Comparison of ENCODE assay signal across 8 cellular contexts in the genomic region with DNA sequence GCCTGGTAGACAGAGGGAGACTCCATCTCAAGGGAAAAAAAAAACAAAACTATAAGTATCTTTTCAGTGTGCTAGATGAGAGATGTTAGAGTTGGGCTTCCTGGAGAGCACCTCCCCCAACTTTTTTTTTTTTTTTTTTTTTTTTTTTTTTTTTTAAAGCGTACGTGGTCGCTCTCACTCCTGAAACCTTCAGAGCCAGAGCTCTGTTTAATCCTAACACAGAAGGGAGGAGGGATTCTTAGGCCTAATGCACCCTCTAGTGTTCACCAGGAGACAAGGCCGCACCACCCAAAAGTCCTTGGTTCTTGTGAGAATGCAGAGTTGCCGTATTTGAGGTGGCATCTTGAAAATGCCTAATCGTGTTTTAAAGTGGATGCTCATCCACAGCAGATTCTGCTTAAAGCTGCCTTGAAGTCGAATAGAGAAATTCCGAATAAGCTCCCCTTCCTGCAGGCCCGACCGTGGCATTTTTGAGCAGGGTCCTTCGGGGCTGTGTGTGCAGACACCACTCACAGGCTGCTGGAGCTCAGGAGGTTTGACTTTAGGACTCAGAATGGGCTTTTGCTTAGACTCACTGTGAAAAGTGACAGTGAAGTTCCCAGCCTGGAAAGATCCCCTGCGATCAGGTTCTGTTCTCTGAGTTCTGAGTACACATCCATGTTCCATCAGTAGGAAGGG.
DNase-seq lines count a peak whose midpoint lies in the region; ATAC-seq, FAIRE-seq and TF ChIP-seq lines count a peak whose summit lies in the region.

No MANE protein-coding gene starts in this region.

- H3K9me1 ChIP-seq in endothelial cell of umbilical vein (replicated peaks; ENCODE audit: control insufficient read depth, extremely low read depth, insufficient read depth, low read length): no peaks in the 10 kb centered on the region

- ATAC-seq in HG02798 (IDR thresholded peaks at IDR 0.05; ENCODE audit: poor library complexity, unreplicated experiment) (peak; percentile 65), HG03469 (IDR thresholded peaks at IDR 0.05; ENCODE audit: unreplicated experiment) (no peak)

- CTCF ChIA-PET in endothelial cell of umbilical vein (lab: Charles Lee): interaction anchor here (0.5 to 5.6 kb wide), 64 partner anchors 8 to 1189 kb away, joined by 3 to 213 read pairs (median 4); partner anchors contain the start of gene AGAP1

- DNase-seq in ELR (ENCODE audit: low read depth): peak; percentile 90
- DNase-seq in NCI-H2227 treated with DMSO at 0.1 percent for 48 hours (lab: John Stamatoyannopoulos, UW): peak; percentile 70
- peak; percentile 65 for DNase-seq in activated CD4-positive, alpha-beta T cell treated with anti-CD3 and anti-CD28 coated beads for 48 hours
- DNase-seq in endothelial cell of umbilical vein (ENCODE audit: low read depth, low spot score): peak; percentile 77
- peak; percentile 81 for DNase-seq in midbrain (lab: John Stamatoyannopoulos, UW)

- H3K79me2 ChIP-seq in endothelial cell of umbilical vein (ENCODE audit: control insufficient read depth, insufficient read depth, low read length): no peaks in the 10 kb centered on the region

- H3K9me3 ChIP-seq in endothelial cell of umbilical vein (replicated peaks; ENCODE audit: control insufficient read depth, insufficient read depth, low read length) (no peaks in the 10 kb centered on the region), stomach smooth muscle (ENCODE audit: control insufficient read depth in 2 of 2, low read length in 2 of 2) (no peaks in the 10 kb centered on the region)

- H2AFZ ChIP-seq in endothelial cell of umbilical vein (ENCODE audit: low read depth, low read length): no peak overlapping the region

- TF ChIP-seq CTCF in endothelial cell of umbilical vein (IDR thresholded peaks at IDR 0.05; ENCODE audit: extremely low read depth in 1 of 2, insufficient read depth in 1 of 2, low read depth in 1 of 2, low read length in 2 of 2): peak; percentile 80 to 82

- no peak overlapping the region for H3K27ac ChIP-seq in endothelial cell of umbilical vein (ENCODE audit: insufficient read depth, low read depth, low read length)
- peak overlapping the region; percentile 41 for H3K27ac ChIP-seq in stomach smooth muscle (ENCODE audit: low read length)

- POLR2A ChIA-PET in endothelial cell of umbilical vein (lab: Charles Lee): interaction anchor here (0.6 to 1.1 kb wide), 4 partner anchors 150 to 1311 kb away, joined by 3 to 6 read pairs (median 5); no protein-coding TSS in a partner anchor

- dilution Hi-C loops in endothelial cell of umbilical vein (cut with MboI; ENCODE audit: extremely low pct_ligation_motif_present, low sequenced_read_pairs): no loop called here

- H3K4me1 ChIP-seq in endothelial cell of umbilical vein (ENCODE audit: control insufficient read depth, extremely low read depth, insufficient read depth, low read length): no peaks in the 10 kb centered on the region
- peaks cover 35% of the 10 kb centered on the region for H3K4me1 ChIP-seq in stomach smooth muscle (ENCODE audit: control insufficient read depth, insufficient read depth, low read length)

- no peak overlapping the region for H3K4me3 ChIP-seq in endothelial cell of umbilical vein (replicated peaks in 1 of 3; ENCODE audit: insufficient read depth in 1 of 3, low read depth in 1 of 3, low read length in 3 of 3)
- H3K4me3 ChIP-seq in stomach smooth muscle (ENCODE audit: low read length in 2 of 2): no peak overlapping the region

- intact Hi-C loops in endothelial cell of umbilical vein (cut with micrococcal nuclease): loop anchor here (1.0 to 10.0 kb wide), 4 partner anchors 76 to 610 kb away; partner anchors contain the start of gene AGAP1

- H4K20me1 ChIP-seq in endothelial cell of umbilical vein (replicated peaks; ENCODE audit: control insufficient read depth, extremely low read depth, insufficient read depth, low read length): no peaks in the 10 kb centered on the region

- no peak for TF ChIP-seq POLR2A in endothelial cell of umbilical vein (IDR thresholded peaks at IDR 0.05; ENCODE audit: low read depth, low read length)

- no TSS peak for BruUV-seq in endothelial cell of umbilical vein (replicated peaks; lab: Mats Ljungman, UMichigan)

- no peak overlapping the region for H3K9ac ChIP-seq in endothelial cell of umbilical vein (replicated peaks; ENCODE audit: extremely low read depth, insufficient read depth, low read length)
- peak overlapping the region; percentile 6 to 29 for H3K9ac ChIP-seq in stomach smooth muscle (ENCODE audit: low read length in 2 of 2)

- peak; percentile 94 for FAIRE-seq in endothelial cell of umbilical vein (lab: Jason Lieb, UNC)

- no peaks in the 10 kb centered on the region for H3K36me3 ChIP-seq in endothelial cell of umbilical vein (ENCODE audit: control insufficient read depth in 2 of 2, extremely low read depth in 1 of 2, insufficient read depth in 2 of 2, low read length in 2 of 2)
- H3K36me3 ChIP-seq in stomach smooth muscle (ENCODE audit: control insufficient read depth in 2 of 2, insufficient read depth in 2 of 2, low read length in 2 of 2): peaks cover 10 to 29% of the 10 kb centered on the region in 2 donors

- H3K4me2 ChIP-seq in endothelial cell of umbilical vein (ENCODE audit: insufficient read depth, low read length): no peak overlapping the region

- no peaks in the 10 kb centered on the region for H3K27me3 ChIP-seq in endothelial cell of umbilical vein (ENCODE audit: control insufficient read depth in 2 of 2, insufficient read depth in 2 of 2, low read length in 2 of 2)
- H3K27me3 ChIP-seq in stomach smooth muscle (ENCODE audit: control insufficient read depth in 1 of 2, insufficient read depth in 2 of 2, low read length in 2 of 2): no peaks in the 10 kb centered on the region

TF ChIP-seq in endothelial cell of umbilical vein, 7 proteins besides CTCF, POLR2A, EP300 and RAD21:
- TF ChIP-seq MYC (IDR thresholded peaks at IDR 0.05; ENCODE audit: low read depth, low read length) (no peak), GATA2 (IDR thresholded peaks at IDR 0.05; ENCODE audit: insufficient read depth, insufficient read length, low read depth, low read length) (no peak), EZH2 (IDR thresholded peaks at IDR 0.05; ENCODE audit: borderline replicate concordance, low read depth, low read length, severe bottlenecking) (no peak), FOS (IDR thresholded peaks at IDR 0.05; ENCODE audit: borderline replicate concordance, insufficient read depth, low read length) (no peak), POLR2AphosphoS5 (IDR thresholded peaks at IDR 0.05; ENCODE audit: insufficient read depth, low read depth, low read length) (no peak), JUN (IDR thresholded peaks at IDR 0.05; ENCODE audit: borderline replicate concordance, insufficient read depth, insufficient read length, low read depth) (no peak), MAX (IDR thresholded peaks at IDR 0.05; ENCODE audit: insufficient read depth, insufficient read length) (no peak)
